8 cellular contexts compared by ENCODE assay signal in the genomic region with DNA sequence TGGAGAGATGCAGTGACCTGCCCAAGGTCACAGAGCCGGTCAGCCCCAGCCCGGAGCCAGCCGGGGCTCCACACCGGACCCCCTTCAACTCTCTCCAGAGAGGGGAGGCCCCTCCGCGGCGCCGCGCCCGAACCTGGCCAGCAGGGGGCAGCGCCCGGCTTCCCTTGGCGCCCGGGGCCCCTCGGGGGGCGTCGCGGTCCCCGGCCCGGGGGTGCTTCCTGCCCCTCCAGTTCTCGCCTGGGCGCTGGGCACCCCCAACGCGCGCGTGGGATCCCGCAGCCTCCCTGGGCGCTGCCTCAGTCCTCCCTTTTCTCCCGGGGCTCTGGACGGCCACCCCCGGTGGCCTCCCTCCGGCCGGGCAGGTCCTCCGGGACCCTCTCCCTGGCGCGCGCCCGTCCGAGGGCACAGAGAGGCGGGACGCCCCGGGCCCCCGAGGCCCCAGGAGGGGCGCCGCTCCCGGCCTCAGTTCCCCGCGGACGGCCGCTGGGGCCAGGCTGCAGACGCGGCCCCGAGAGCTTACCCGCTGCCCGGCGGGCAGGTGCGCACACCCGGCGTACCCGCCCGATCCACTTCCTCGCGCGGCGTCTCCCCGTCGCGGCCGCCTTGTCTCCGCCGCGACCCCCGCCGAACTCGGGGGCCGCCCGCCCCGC. TPM values are rescaled to one million over a fixed set of nuclear protein-coding genes. Genes with fewer than 3 reads are reported as not detected.
DNase-seq lines count a peak whose midpoint lies in the region; ATAC-seq and TF ChIP-seq lines count a peak whose summit lies in the region.

No MANE protein-coding gene starts in this region.

- H3K4ac ChIP-seq in trophoblast cell (ENCODE audit: low read depth, low read length) = no peak overlapping the region

- H3K4me1 ChIP-seq in cardiac muscle cell (ENCODE audit: low read depth) = no peaks in the 10 kb centered on the region
- H3K4me1 ChIP-seq in trophoblast cell (ENCODE audit: control insufficient read depth in 1 of 2, insufficient read depth in 2 of 2, low read length in 2 of 2) = no peaks in the 10 kb centered on the region

- peak; percentile 30 for ATAC-seq in esophagus mucosa
- no peak for ATAC-seq in GM18520 (IDR thresholded peaks at IDR 0.05; ENCODE audit: unreplicated experiment)

- H3K4me2 ChIP-seq in trophoblast cell (ENCODE audit: low read length) = peak overlapping the region; percentile 85

- H3K79me2 ChIP-seq in trophoblast cell (ENCODE audit: control insufficient read depth, insufficient read depth, low read length, poor library complexity) = no peaks in the 10 kb centered on the region

- H2AFZ ChIP-seq in trophoblast cell (ENCODE audit: insufficient read depth, low read length, poor library complexity) = peak overlapping the region; percentile 64

- H2AK5ac ChIP-seq in trophoblast cell (ENCODE audit: low read length) = no peak overlapping the region

- no peak overlapping the region for H2BK120ac ChIP-seq in trophoblast cell (ENCODE audit: insufficient read depth, low read length, poor library complexity)

- H3K27ac ChIP-seq in cardiac muscle cell (no peak overlapping the region), trophoblast cell (ENCODE audit: low read depth, low read length) (no peak overlapping the region)

- intact Hi-C loops in cardiac septum (cut with DNase I) = no loop called here

- H3K79me1 ChIP-seq in trophoblast cell (ENCODE audit: low read length) = peaks cover 2% of the 10 kb centered on the region

- no peak overlapping the region for H3K9ac ChIP-seq in trophoblast cell (ENCODE audit: low read length)

- TF ChIP-seq CTCF in cardiac muscle cell (IDR thresholded peaks at IDR 0.05; ENCODE audit: low read depth, low read length) = peak; percentile 59

- H4K8ac ChIP-seq in trophoblast cell (ENCODE audit: low read depth, low read length) = no peak overlapping the region

- H2BK12ac ChIP-seq in trophoblast cell (ENCODE audit: low read length) = no peak overlapping the region

- no peak overlapping the region for H2BK5ac ChIP-seq in trophoblast cell (ENCODE audit: low read depth, low read length, poor library complexity)

- H3K9me3 ChIP-seq in cardiac muscle cell (ENCODE audit: low read depth) = no peaks in the 10 kb centered on the region
- peaks cover 3% of the 10 kb centered on the region for H3K9me3 ChIP-seq in trophoblast cell (ENCODE audit: insufficient read depth, low read depth, low read length)

- no peak overlapping the region for H4K12ac ChIP-seq in trophoblast cell (ENCODE audit: low read depth, low read length)

- peak overlapping the region; percentile 18 for H4K91ac ChIP-seq in trophoblast cell (ENCODE audit: low read depth, low read length)

- peaks cover 60% of the 10 kb centered on the region for H3K27me3 ChIP-seq in cardiac muscle cell
- peaks cover 12% of the 10 kb centered on the region for H3K27me3 ChIP-seq in trophoblast cell (ENCODE audit: insufficient read depth, low read length)

- WGBS in trophoblast cell (ENCODE audit: extremely low coverage, insufficient coverage, insufficient read length) = no CpG with 5 or more reads among the region's 78 CpGs

- DNase-seq in cardiac muscle cell (ENCODE audit: low read depth in 1 of 2, low spot score in 1 of 2) = peak in 1 of 2 donors; percentile 61
- DNase-seq in cardiac septum (ENCODE audit: low spot score) = no peak
- peak; percentile 30 for DNase-seq in activated CD4-positive, alpha-beta T cell treated with anti-CD3 and anti-CD28 coated beads, Interleukin-2, amount 50 U/mL, for 1 hour
- no peak for DNase-seq in trophoblast cell
- DNase-seq in COR-L47 (lab: John Stamatoyannopoulos, UW) = no peak
- no peak for DNase-seq in mesenteric fat pad (ENCODE audit: low spot score)

- no peaks in the 10 kb centered on the region for H3K36me3 ChIP-seq in cardiac muscle cell
- no peaks in the 10 kb centered on the region for H3K36me3 ChIP-seq in trophoblast cell (ENCODE audit: control insufficient read depth in 1 of 2, insufficient read depth in 2 of 2, low read length in 2 of 2)

- H3K4me3 ChIP-seq in cardiac muscle cell (peak overlapping the region; percentile 56), trophoblast cell (ENCODE audit: low read depth, low read length) (peak overlapping the region; percentile 51)

- peak overlapping the region; percentile 32 for H3K14ac ChIP-seq in trophoblast cell (ENCODE audit: low read length)

- no peak overlapping the region for H3K23ac ChIP-seq in trophoblast cell (ENCODE audit: low read length)

- H3K18ac ChIP-seq in trophoblast cell (ENCODE audit: low read length) = no peak overlapping the region

RNA-seq across cellular contexts. Expression of a gene that starts 0.4 kb away (rescaled TPM):
- total RNA-seq in cardiac muscle cell = 0.09 TPM in 1 of 2 replicates, not detected in the other
- not detected in 2 replicates for polyA plus RNA-seq in cardiac muscle cell
- total RNA-seq in cardiac septum = not detected
- total RNA-seq in esophagus mucosa = not detected
- 3.1 and 3.7 TPM in 2 replicates for polyA plus RNA-seq in trophoblast cell (2013)
- not detected for total RNA-seq in mesenteric fat pad

RNA-seq across cellular contexts. Expression of a gene that starts 48.2 kb away (rescaled TPM):
- 19.7 and 26.6 TPM in 2 replicates for total RNA-seq in cardiac muscle cell
- 34.2 and 35.2 TPM in 2 replicates for polyA plus RNA-seq in cardiac muscle cell
- 46.5 TPM for total RNA-seq in cardiac septum
- 17.1 TPM for total RNA-seq in esophagus mucosa
- 38.6 TPM in 2 replicates for polyA plus RNA-seq in trophoblast cell (2013)
- 48.6 TPM for total RNA-seq in mesenteric fat pad
